16 cellular contexts compared by ENCODE assay signal in genomic region chr10:121516071-121516470, GRCh38.
A peak's percentile ranks its signal among the peaks of the same experiment; 100 is the strongest.
DNase-seq lines count a peak whose midpoint lies in the region; ATAC-seq lines count a peak whose summit lies in the region.
"Had no signal": no experiment of that assay in that cellular context is flagged by ENCODE, and none has a peak within 500 bp of the region (broad histone marks: within the 10 kb centered on the region; RNA-seq: fewer than 3 reads in every experiment).

No MANE protein-coding gene starts in this region.

- DNase-seq in substantia nigra (lab: John Stamatoyannopoulos, UW): no peak
- no peak for DNase-seq in NCI-H226
- DNase-seq in activated T-cell treated with anti-CD3 and anti-CD28 coated beads, Interleukin-2, amount 50 U/mL, for 1 hour: no peak
- DNase-seq: BE2C, Caco-2, HCEC 1CT, KBM-7, NCI-H1105, NCI-H187, NCI-H446, NCI-H748 treated with DMSO at 0.1 percent for 48 hours, SHP77 treated with DMSO at 0.1 percent for 48 hours had no signal

- peak; percentile 12 for ATAC-seq in GM19395 (IDR thresholded peaks at IDR 0.05; ENCODE audit: unreplicated experiment)
- peak; percentile 18 for ATAC-seq in HG03354 (IDR thresholded peaks at IDR 0.05; ENCODE audit: poor library complexity, severe bottlenecking, unreplicated experiment)
- ATAC-seq in activated T-helper 17 cell treated with anti-CD3 and anti-CD28 coated beads, Interleukin-2, amount 50 U/mL, for 72 hours (replicated peaks): no peak
- ATAC-seq in GM21423 (IDR thresholded peaks at IDR 0.05; ENCODE audit: unreplicated experiment): no peak

- H3K4me1 Mint-ChIP-seq in activated T-helper 17 cell treated with anti-CD3 and anti-CD28 coated beads, Interleukin-2, amount 50 U/mL, for 72 hours: peaks cover 6% of the 10 kb centered on the region

- H3K27me3 Mint-ChIP-seq in activated T-helper 17 cell treated with anti-CD3 and anti-CD28 coated beads, Interleukin-2, amount 50 U/mL, for 72 hours: peaks cover 3% of the 10 kb centered on the region

- H3K27ac Mint-ChIP-seq in activated T-helper 17 cell treated with anti-CD3 and anti-CD28 coated beads, Interleukin-2, amount 50 U/mL, for 72 hours: no peak overlapping the region

- H3K27ac ChIP-seq in substantia nigra (ENCODE audit: low read depth, low read length, poor library complexity, severe bottlenecking): peak overlapping the region; percentile 63

- peak overlapping the region; percentile 41 for H3K4me3 Mint-ChIP-seq in activated T-helper 17 cell treated with anti-CD3 and anti-CD28 coated beads, Interleukin-2, amount 50 U/mL, for 72 hours

- H3K36me3 Mint-ChIP-seq in activated T-helper 17 cell treated with anti-CD3 and anti-CD28 coated beads, Interleukin-2, amount 50 U/mL, for 72 hours (ENCODE audit: low read depth): no peaks in the 10 kb centered on the region

- no peaks in the 10 kb centered on the region for H3K9me3 Mint-ChIP-seq in activated T-helper 17 cell treated with anti-CD3 and anti-CD28 coated beads, Interleukin-2, amount 50 U/mL, for 72 hours

Comparison
In these comparisons a context has a peak if more than half of its experiments do, and no peak if none do; other contexts are left out.
1. ATAC-seq: peak in GM19395 (single experiment) and HG03354 (single experiment); none in activated T-helper 17 cell treated with anti-CD3 and anti-CD28 coated beads, Interleukin-2, amount 50 U/mL, for 72 hours (single experiment) and GM21423 (single experiment).